In genomic region chr19:51111606-51112005, GRCh38 we compare ENCODE assay signal across 12 cellular contexts. TPM values are rescaled to one million over a fixed set of nuclear protein-coding genes. Genes with fewer than 3 reads are reported as not detected.
DNase-seq lines count a peak whose midpoint lies in the region; ATAC-seq and TF ChIP-seq lines count a peak whose summit lies in the region.
"Had no signal": no experiment of that assay in that cellular context is flagged by ENCODE, and none has a peak within 500 bp of the region (broad histone marks: within the 10 kb centered on the region; RNA-seq: fewer than 3 reads in every experiment).

No MANE protein-coding gene starts in this region.

- no peak overlapping the region for H2BK120ac ChIP-seq in neuronal stem cell (ENCODE audit: low read depth, low read length)

- peaks cover 15% of the 10 kb centered on the region for H3K79me2 ChIP-seq in mammary epithelial cell (ENCODE audit: insufficient read depth, low read length)

- no peak overlapping the region for H2AK5ac ChIP-seq in neuronal stem cell (ENCODE audit: low read depth, low read length)

- H3K4me3 Mint-ChIP-seq in natural killer cell treated with Interleukin-12 subunit alpha and Interleukin-12 subunit beta and Interleukin-15 and Interleukin-18, amount 100 ng/mL, for 72 hours = no peak overlapping the region
- H3K4me3 Mint-ChIP-seq: IgD-negative memory B cell had no signal

- no peak overlapping the region for H2BK5ac ChIP-seq in neuronal stem cell (ENCODE audit: low read length)

- 38% methylated on average over 6 of the region's 6 CpGs for WGBS in mammary epithelial cell (ENCODE audit: low coverage, missing lambda C conversion rate)
- no CpG with 5 or more reads among the region's 6 CpGs for WGBS in neuronal stem cell (ENCODE audit: extremely low coverage in 2 of 2, insufficient read length in 2 of 2, insufficient replicate concordance in 1 of 2), 2 donors

- no peak overlapping the region for H2AFZ ChIP-seq in mammary epithelial cell (ENCODE audit: low read depth, low read length)
- no peak overlapping the region for H2AFZ ChIP-seq in neuronal stem cell (ENCODE audit: low read length)

- H3K36me3 Mint-ChIP-seq in natural killer cell treated with Interleukin-12 subunit alpha and Interleukin-12 subunit beta and Interleukin-15 and Interleukin-18, amount 100 ng/mL, for 72 hours = peaks cover 5% of the 10 kb centered on the region
- peaks cover 9 to 12% of the 10 kb centered on the region in 2 donors for H3K36me3 Mint-ChIP-seq in activated naive CD4-positive, alpha-beta T cell treated with anti-CD3 and anti-CD28 coated beads, Interleukin-2, amount 50 U/mL, for 72 hours

- H3K18ac ChIP-seq in neuronal stem cell (ENCODE audit: low read length) = no peak overlapping the region

- H3K27ac ChIP-seq in mammary epithelial cell (ENCODE audit: insufficient read depth, low read depth, low read length) = no peak overlapping the region
- no peak overlapping the region for H3K27ac ChIP-seq in neuronal stem cell (replicated peaks; ENCODE audit: low read length)

- no peaks in the 10 kb centered on the region for H4K20me1 ChIP-seq in mammary epithelial cell (ENCODE audit: insufficient read depth, low read length)

- no peaks in the 10 kb centered on the region for H3K79me1 ChIP-seq in neuronal stem cell (ENCODE audit: low read depth, low read length)

- H3K4me1 ChIP-seq in mammary epithelial cell (ENCODE audit: insufficient read depth, low read length) (peaks cover 11% of the 10 kb centered on the region), neuronal stem cell (ENCODE audit: control insufficient read depth in 2 of 2, insufficient read depth in 1 of 2, low read depth in 1 of 2, low read length in 2 of 2) (peaks cover 0 to 9% of the 10 kb centered on the region in 2 donors)

- H3K27me3 Mint-ChIP-seq in natural killer cell treated with Interleukin-12 subunit alpha and Interleukin-12 subunit beta and Interleukin-15 and Interleukin-18, amount 100 ng/mL, for 72 hours = no peaks in the 10 kb centered on the region

- no peak overlapping the region for H3K4ac ChIP-seq in neuronal stem cell (ENCODE audit: low read length)

- peak; percentile 30 for DNase-seq in ELR (ENCODE audit: low read depth)
- DNase-seq in HT-29 (ENCODE audit: low spot score) = peak; percentile 66
- DNase-seq in mammary epithelial cell = no peak
- peak; percentile 15 for DNase-seq in natural killer cell treated with Interleukin-12 subunit alpha and Interleukin-12 subunit beta and Interleukin-15 and Interleukin-18, amount 100 ng/mL, for 72 hours (ENCODE audit: low spot score)
- no peak for DNase-seq in activated naive CD4-positive, alpha-beta T cell treated with anti-CD3 and anti-CD28 coated beads, Interleukin-2, amount 50 U/mL, for 72 hours (ENCODE audit: low spot score in 2 of 2)
- DNase-seq in neuronal stem cell (ENCODE audit: low spot score) = no peak
- no peak for DNase-seq in HK-2 (ENCODE audit: unreplicated experiment)
- DNase-seq: activated CD4-positive, alpha-beta T cell treated with anti-CD3 and anti-CD28 coated beads, Interleukin-2, amount 50 U/mL, for 48 hours had no signal

- CTCF ChIA-PET in mammary epithelial cell (lab: Charles Lee; ENCODE audit: low non-redundant PET) = no interaction called here

- ATAC-seq in natural killer cell treated with Interleukin-12 subunit alpha and Interleukin-12 subunit beta and Interleukin-15 and Interleukin-18, amount 100 ng/mL, for 72 hours = no peak
- ATAC-seq in activated naive CD4-positive, alpha-beta T cell treated with anti-CD3 and anti-CD28 coated beads, Interleukin-2, amount 50 U/mL, for 72 hours = no peak

- peak; percentile 44 to 54 for TF ChIP-seq CTCF in mammary epithelial cell (conservative IDR thresholded peaks at IDR 0.05 in 1 of 2, IDR thresholded peaks at IDR 0.05 in 1 of 2; ENCODE audit: extremely low read depth in 1 of 2, insufficient read depth in 1 of 2, low read depth in 1 of 2, low read length in 2 of 2)

- H3K27ac Mint-ChIP-seq in natural killer cell treated with Interleukin-12 subunit alpha and Interleukin-12 subunit beta and Interleukin-15 and Interleukin-18, amount 100 ng/mL, for 72 hours = no peak overlapping the region
- no peak overlapping the region for H3K27ac Mint-ChIP-seq in activated naive CD4-positive, alpha-beta T cell treated with anti-CD3 and anti-CD28 coated beads, Interleukin-2, amount 50 U/mL, for 72 hours
- H3K27ac Mint-ChIP-seq: IgD-negative memory B cell had no signal

- H2BK12ac ChIP-seq in neuronal stem cell (ENCODE audit: low read length) = no peak overlapping the region

- H3K9me3 ChIP-seq in mammary epithelial cell (replicated peaks; ENCODE audit: insufficient read depth, low read length) (no peaks in the 10 kb centered on the region), neuronal stem cell (replicated peaks in 1 of 2; ENCODE audit: control insufficient read depth in 2 of 2, insufficient read depth in 1 of 2, low read depth in 1 of 2, low read length in 2 of 2) (no peaks in the 10 kb centered on the region)

- no TSS peak for BruUV-seq in mammary epithelial cell (replicated peaks; lab: Mats Ljungman, UMichigan)

- H3K4me1 Mint-ChIP-seq in natural killer cell treated with Interleukin-12 subunit alpha and Interleukin-12 subunit beta and Interleukin-15 and Interleukin-18, amount 100 ng/mL, for 72 hours (ENCODE audit: low read depth in 2 of 2) = peaks cover 39 to 50% of the 10 kb centered on the region in 2 donors

- H3K36me3 ChIP-seq in mammary epithelial cell (ENCODE audit: insufficient read depth, low read length) = no peaks in the 10 kb centered on the region
- H3K36me3 ChIP-seq in neuronal stem cell (replicated peaks in 1 of 2; ENCODE audit: control insufficient read depth in 2 of 2, insufficient read depth in 2 of 2, low read length in 2 of 2) = no peaks in the 10 kb centered on the region

- H3K4me3 ChIP-seq in mammary epithelial cell (replicated peaks in 1 of 3; ENCODE audit: insufficient read depth in 1 of 3, low read depth in 2 of 3, low read length in 3 of 3) (no peak overlapping the region), neuronal stem cell (ENCODE audit: low read length in 2 of 2) (no peak overlapping the region)

- no peak overlapping the region for H3K9ac ChIP-seq in mammary epithelial cell (ENCODE audit: insufficient read depth, low read length)
- H3K9ac ChIP-seq in neuronal stem cell (ENCODE audit: low read depth, low read length, poor library complexity) = no peak overlapping the region

- H3K4me2 ChIP-seq in mammary epithelial cell (ENCODE audit: insufficient read depth, low read depth, low read length) (no peak overlapping the region), neuronal stem cell (ENCODE audit: insufficient read depth, low read length, poor library complexity, severe bottlenecking) (no peak overlapping the region)

- no peak overlapping the region for H2BK15ac ChIP-seq in neuronal stem cell (ENCODE audit: low read length)

- H4K8ac ChIP-seq in neuronal stem cell (ENCODE audit: low read depth, low read length) = no peak overlapping the region

- no peak overlapping the region for H4K91ac ChIP-seq in neuronal stem cell (ENCODE audit: low read depth, low read length, poor library complexity)

- H3K23ac ChIP-seq in neuronal stem cell (ENCODE audit: low read depth, low read length, poor library complexity) = no peak overlapping the region

- no peaks in the 10 kb centered on the region for H3K9me3 Mint-ChIP-seq in natural killer cell treated with Interleukin-12 subunit alpha and Interleukin-12 subunit beta and Interleukin-15 and Interleukin-18, amount 100 ng/mL, for 72 hours
- H3K9me3 Mint-ChIP-seq in activated naive CD4-positive, alpha-beta T cell treated with anti-CD3 and anti-CD28 coated beads, Interleukin-2, amount 50 U/mL, for 72 hours = no peaks in the 10 kb centered on the region

- dilution Hi-C loops in mammary epithelial cell (cut with HindIII; ENCODE audit: low sequenced_read_pairs) = no loop called here

- in situ Hi-C loops in mammary epithelial cell (cut with MboI; ENCODE audit: low sequenced_read_pairs in 2 of 2) = no loop called here

- H3K27me3 ChIP-seq in mammary epithelial cell (ENCODE audit: insufficient read depth, low read length) (peaks cover 5% of the 10 kb centered on the region), neuronal stem cell (ENCODE audit: control insufficient read depth in 3 of 3, insufficient read depth in 3 of 3, low read depth in 1 of 3, low read length in 3 of 3) (peaks cover 0 to 32% (median 0%) of the 10 kb centered on the region in 3 experiments)

- no peak overlapping the region for H3K14ac ChIP-seq in neuronal stem cell (ENCODE audit: low read length)

- intact Hi-C loops in mammary epithelial cell (cut with micrococcal nuclease) = no loop called here

RNA-seq across cellular contexts. Expression of gene CTU1, which starts 3.4 kb away (rescaled TPM):
- total RNA-seq in HT-29 (2014; rRNA removed; shearing (Covaris generic)) = 44.5 and 46.9 TPM in 2 replicates
- total RNA-seq in mammary epithelial cell = 10 to 100 TPM in 1 of 2 donors, 1 to 10 TPM in 1; 5.5 to 10.2 TPM
- 4.3 TPM for polyA plus RNA-seq in mammary epithelial cell
- 2.4 TPM for polyA minus RNA-seq in mammary epithelial cell
- total RNA-seq in natural killer cell treated with Interleukin-12 subunit alpha and Interleukin-12 subunit beta and Interleukin-15 and Interleukin-18, amount 100 ng/mL, for 72 hours = 10 to 100 TPM in 1 of 2 donors, 1 to 10 TPM in 1; 8.1 to 15.4 TPM
- total RNA-seq in activated naive CD4-positive, alpha-beta T cell treated with anti-CD3 and anti-CD28 coated beads, Interleukin-2, amount 50 U/mL, for 72 hours = 10 to 100 TPM in 1 of 2 donors, 1 to 10 TPM in 1; 9.8 to 11.2 TPM
- polyA plus RNA-seq in neuronal stem cell (2013, experiment 1 of 2) = 2.5 TPM
- 2.5 TPM for polyA plus RNA-seq in neuronal stem cell (2013, experiment 2 of 2)

RNA-seq across cellular contexts. Expression of gene SIGLEC9, which starts 13.1 kb away (rescaled TPM):
- not detected in 2 replicates for total RNA-seq in HT-29 (2014; rRNA removed; shearing (Covaris generic))
- not detected for total RNA-seq in mammary epithelial cell
- not detected for polyA plus RNA-seq in mammary epithelial cell
- not detected for polyA minus RNA-seq in mammary epithelial cell
- 1 to 10 TPM in 1 of 2 donors, under 1 TPM in 1; 0.69 to 1.1 TPM for total RNA-seq in natural killer cell treated with Interleukin-12 subunit alpha and Interleukin-12 subunit beta and Interleukin-15 and Interleukin-18, amount 100 ng/mL, for 72 hours
- 1 to 10 TPM in 1 of 2 donors, under 1 TPM in 1; 0.87 to 1.1 TPM for total RNA-seq in activated naive CD4-positive, alpha-beta T cell treated with anti-CD3 and anti-CD28 coated beads, Interleukin-2, amount 50 U/mL, for 72 hours
- 0.01 TPM for polyA plus RNA-seq in neuronal stem cell (2013, experiment 1 of 2)
- polyA plus RNA-seq in neuronal stem cell (2013, experiment 2 of 2) = not detected
- total RNA-seq: G401, myocyte, NCI-H460 had no signal

RNA-seq across cellular contexts. Expression of gene KLK14, which starts 28.9 kb away (rescaled TPM):
- not detected in 2 replicates for total RNA-seq in HT-29 (2014; rRNA removed; shearing (Covaris generic))
- total RNA-seq in mammary epithelial cell = under 1 TPM; 0.50 to 0.80 TPM
- polyA plus RNA-seq in mammary epithelial cell = 0.65 TPM
- not detected for polyA minus RNA-seq in mammary epithelial cell
- 1 to 10 TPM in 1 of 2 donors, under 1 TPM in 1; 0.50 to 2.2 TPM for total RNA-seq in natural killer cell treated with Interleukin-12 subunit alpha and Interleukin-12 subunit beta and Interleukin-15 and Interleukin-18, amount 100 ng/mL, for 72 hours
- total RNA-seq in activated naive CD4-positive, alpha-beta T cell treated with anti-CD3 and anti-CD28 coated beads, Interleukin-2, amount 50 U/mL, for 72 hours = under 1 TPM; 0.68 to 0.80 TPM
- polyA plus RNA-seq in neuronal stem cell (2013, experiment 1 of 2) = 0.11 TPM
- polyA plus RNA-seq in neuronal stem cell (2013, experiment 2 of 2) = 0.25 TPM
- total RNA-seq: G401, myocyte, NCI-H460 had no signal
- polyA plus RNA-seq: IgD-negative memory B cell had no signal

RNA-seq across cellular contexts. Expression of gene SIGLEC7, which starts 30.5 kb away (rescaled TPM):
- not detected in 2 replicates for total RNA-seq in HT-29 (2014; rRNA removed; shearing (Covaris generic))
- not detected for total RNA-seq in mammary epithelial cell
- not detected for polyA plus RNA-seq in mammary epithelial cell
- not detected for polyA minus RNA-seq in mammary epithelial cell
- total RNA-seq in natural killer cell treated with Interleukin-12 subunit alpha and Interleukin-12 subunit beta and Interleukin-15 and Interleukin-18, amount 100 ng/mL, for 72 hours = 1 to 10 TPM; 7.9 to 8.7 TPM
- under 1 TPM in 1 of 2 donors, not detected in 1; 0.34 TPM for total RNA-seq in activated naive CD4-positive, alpha-beta T cell treated with anti-CD3 and anti-CD28 coated beads, Interleukin-2, amount 50 U/mL, for 72 hours
- polyA plus RNA-seq in neuronal stem cell (2013, experiment 1 of 2) = not detected
- not detected for polyA plus RNA-seq in neuronal stem cell (2013, experiment 2 of 2)
- total RNA-seq: G401, myocyte, NCI-H460 had no signal
- polyA plus RNA-seq: IgD-negative memory B cell had no signal

RNA-seq across cellular contexts. Expression of gene KLK13, which starts 46.7 kb away (rescaled TPM):
- not detected in 2 replicates for total RNA-seq in HT-29 (2014; rRNA removed; shearing (Covaris generic))
- under 1 TPM; 0.28 to 0.83 TPM for total RNA-seq in mammary epithelial cell
- polyA plus RNA-seq in mammary epithelial cell = 0.62 TPM
- polyA minus RNA-seq in mammary epithelial cell = not detected
- total RNA-seq in natural killer cell treated with Interleukin-12 subunit alpha and Interleukin-12 subunit beta and Interleukin-15 and Interleukin-18, amount 100 ng/mL, for 72 hours = not detected
- not detected for total RNA-seq in activated naive CD4-positive, alpha-beta T cell treated with anti-CD3 and anti-CD28 coated beads, Interleukin-2, amount 50 U/mL, for 72 hours
- not detected for polyA plus RNA-seq in neuronal stem cell (2013, experiment 1 of 2)
- not detected for polyA plus RNA-seq in neuronal stem cell (2013, experiment 2 of 2)
- total RNA-seq: G401, myocyte, NCI-H460 had no signal
- polyA plus RNA-seq: IgD-negative memory B cell had no signal

Comparison
In these comparisons a context has a peak if more than half of its experiments do, and no peak if none do; other contexts are left out.
1. DNase-seq: peak in ELR (single experiment), HT-29 (single experiment) and natural killer cell treated with Interleukin-12 subunit alpha and Interleukin-12 subunit beta and Interleukin-15 and Interleukin-18, amount 100 ng/mL, for 72 hours (single experiment); none in mammary epithelial cell (single experiment), activated naive CD4-positive, alpha-beta T cell treated with anti-CD3 and anti-CD28 coated beads, Interleukin-2, amount 50 U/mL, for 72 hours (0 of 2), neuronal stem cell (single experiment) and HK-2 (single experiment).